In the genomic region with DNA sequence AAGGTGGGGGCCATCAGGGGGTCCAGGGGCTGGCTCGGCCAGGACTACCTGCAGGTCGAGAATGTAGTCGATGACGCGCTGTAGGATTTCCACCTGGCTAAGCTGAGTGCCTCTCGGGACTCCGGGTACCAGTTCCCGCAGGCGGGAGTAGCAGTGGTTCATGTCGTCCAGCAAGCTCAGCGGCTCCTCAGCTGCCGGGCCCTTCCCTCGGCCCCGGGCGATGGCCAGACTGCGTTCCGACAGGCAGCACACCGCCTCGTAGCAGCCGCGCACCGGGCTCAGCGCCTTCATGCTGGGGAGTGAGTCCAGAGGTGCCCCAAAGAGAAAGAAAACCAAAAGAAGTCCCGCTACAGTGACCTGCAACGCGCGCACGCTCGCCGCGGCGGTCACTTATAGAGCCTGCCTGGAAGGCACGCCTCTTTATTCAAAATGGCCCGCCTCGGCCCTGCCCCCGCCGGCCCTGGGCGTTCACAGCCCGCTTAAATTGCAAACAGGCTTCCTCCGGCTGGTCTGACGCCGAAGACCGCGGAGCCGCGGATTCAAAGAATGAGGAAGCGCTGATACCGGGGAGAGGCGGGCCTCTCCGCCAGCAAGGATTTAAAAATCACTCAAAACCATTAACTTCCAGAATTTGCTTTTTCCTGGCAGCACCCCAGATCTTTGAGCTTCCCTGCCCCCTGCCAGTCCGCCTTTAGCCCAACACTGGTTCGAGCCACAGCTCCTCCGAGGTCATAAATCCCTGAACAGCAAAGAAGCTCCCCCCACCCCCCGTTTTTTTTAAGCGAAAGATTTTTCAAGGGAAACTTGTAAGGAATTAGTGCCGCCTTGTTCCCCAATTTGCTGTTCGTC, we compare ENCODE assay signal across 8 cellular contexts. TPM values are rescaled to one million over a fixed set of nuclear protein-coding genes. Genes with fewer than 3 reads are reported as not detected.
A peak's percentile ranks its signal among the peaks of the same experiment; 100 is the strongest.
DNase-seq lines count a peak whose midpoint lies in the region; ATAC-seq and TF ChIP-seq lines count a peak whose summit lies in the region.

TSS of gene ID3 (minus strand) at position 366 of the 849 bp plus-strand sequence. CDS start at position 291, 75 bp downstream.

- peak; percentile 59 for ATAC-seq in GM21619 (IDR thresholded peaks at IDR 0.05; ENCODE audit: unreplicated experiment)
- ATAC-seq in activated T-cell treated with anti-CD3 and anti-CD28 coated beads, Interleukin-2, amount 50 U/mL, for 72 hours (replicated peaks in 1 of 2): peak; percentile 71 to 76
- ATAC-seq in naive B cell (ENCODE audit: low read depth in 2 of 2): peak; percentile 73 to 76
- ATAC-seq in stimulated activated memory B cell treated with anti-CD40 and anti-IgM and Interleukin-4, amounts not matched to agents 10 μg/mL and 1 μg/mL and 100 μg/mL, for 72 hours: peak; percentile 84

- peak in 1 of 6 experiments; percentile 9 for TF ChIP-seq CTCF in Peyer's patch (IDR thresholded peaks at IDR 0.05)
- TF ChIP-seq CTCF in esophagus squamous epithelium (IDR thresholded peaks at IDR 0.05): no peak

- H3K9me3 ChIP-seq in Peyer's patch (no peaks in the 10 kb centered on the region), esophagus squamous epithelium (no peaks in the 10 kb centered on the region)

- no peaks in the 10 kb centered on the region for H3K9me3 Mint-ChIP-seq in activated T-cell treated with anti-CD3 and anti-CD28 coated beads, Interleukin-2, amount 50 U/mL, for 72 hours
- no peaks in the 10 kb centered on the region for H3K9me3 Mint-ChIP-seq in naive B cell
- H3K9me3 Mint-ChIP-seq in stimulated activated memory B cell treated with anti-CD40 and anti-IgM and Interleukin-4, amounts not matched to agents 10 μg/mL and 1 μg/mL and 100 μg/mL, for 72 hours: no peaks in the 10 kb centered on the region

- H3K27ac ChIP-seq in Peyer's patch (peak within 1 kb of the TSS; percentile 94 to 98 (median 98)), esophagus squamous epithelium (peak within 1 kb of the TSS; percentile 88 to 93 (median 92))

- H3K4me3 ChIP-seq in Peyer's patch: peak within 1 kb of the TSS; percentile 81 to 92 (median 84)
- H3K4me3 ChIP-seq in esophagus squamous epithelium: peak within 1 kb of the TSS; percentile 63 to 82 (median 74)

- H3K27me3 Mint-ChIP-seq in activated T-cell treated with anti-CD3 and anti-CD28 coated beads, Interleukin-2, amount 50 U/mL, for 72 hours (ENCODE audit: low read depth): peaks cover 19% of the 10 kb centered on the region
- no peaks in the 10 kb centered on the region for H3K27me3 Mint-ChIP-seq in naive B cell
- no peaks in the 10 kb centered on the region for H3K27me3 Mint-ChIP-seq in stimulated activated memory B cell treated with anti-CD40 and anti-IgM and Interleukin-4, amounts not matched to agents 10 μg/mL and 1 μg/mL and 100 μg/mL, for 72 hours

- 0% methylated on average over 11 to 24 of the region's 57 CpGs for WGBS in esophagus squamous epithelium, 2 donors

- H3K4me1 ChIP-seq in Peyer's patch (peaks cover 0 to 69% (median 20%) of the 10 kb centered on the region in 4 donors), esophagus squamous epithelium (peaks cover 28 to 92% (median 67%) of the 10 kb centered on the region in 3 donors)

- peaks cover 74% of the 10 kb centered on the region for H3K4me1 Mint-ChIP-seq in activated T-cell treated with anti-CD3 and anti-CD28 coated beads, Interleukin-2, amount 50 U/mL, for 72 hours (ENCODE audit: low read depth)
- H3K4me1 Mint-ChIP-seq in naive B cell: peaks cover 67 to 82% (median 76%) of the 10 kb centered on the region in 3 donors
- peaks cover 76% of the 10 kb centered on the region for H3K4me1 Mint-ChIP-seq in stimulated activated memory B cell treated with anti-CD40 and anti-IgM and Interleukin-4, amounts not matched to agents 10 μg/mL and 1 μg/mL and 100 μg/mL, for 72 hours

- intact Hi-C loops in esophagus squamous epithelium (cut with DNase I): no loop called here

- TF ChIP-seq POLR2A in Peyer's patch (IDR thresholded peaks at IDR 0.05): peak; percentile 99 to 100
- peak in 3 of 4 donors; percentile 74 to 96 (median 96) for TF ChIP-seq POLR2A in esophagus squamous epithelium (IDR thresholded peaks at IDR 0.05)

- H3K27me3 ChIP-seq in Peyer's patch (no peaks in the 10 kb centered on the region), esophagus squamous epithelium (no peaks in the 10 kb centered on the region)

- H3K36me3 ChIP-seq in Peyer's patch: no peaks in the 10 kb centered on the region
- H3K36me3 ChIP-seq in esophagus squamous epithelium: no peaks in the 10 kb centered on the region

- H3K36me3 Mint-ChIP-seq in activated T-cell treated with anti-CD3 and anti-CD28 coated beads, Interleukin-2, amount 50 U/mL, for 72 hours (ENCODE audit: insufficient read depth in 2 of 2): peaks cover 0 to 3% of the 10 kb centered on the region in 2 donors
- H3K36me3 Mint-ChIP-seq in naive B cell: peaks cover 5 to 8% of the 10 kb centered on the region in 2 donors
- H3K36me3 Mint-ChIP-seq in stimulated activated memory B cell treated with anti-CD40 and anti-IgM and Interleukin-4, amounts not matched to agents 10 μg/mL and 1 μg/mL and 100 μg/mL, for 72 hours: peaks cover 24% of the 10 kb centered on the region

- peak within 1 kb of the TSS; percentile 70 for H3K27ac Mint-ChIP-seq in activated T-cell treated with anti-CD3 and anti-CD28 coated beads, Interleukin-2, amount 50 U/mL, for 72 hours
- H3K27ac Mint-ChIP-seq in naive B cell: peak within 1 kb of the TSS; percentile 95 to 98 (median 97)
- H3K27ac Mint-ChIP-seq in stimulated activated memory B cell treated with anti-CD40 and anti-IgM and Interleukin-4, amounts not matched to agents 10 μg/mL and 1 μg/mL and 100 μg/mL, for 72 hours: peak within 1 kb of the TSS; percentile 95

- peak within 1 kb of the TSS; percentile 93 to 96 for H3K4me3 Mint-ChIP-seq in activated T-cell treated with anti-CD3 and anti-CD28 coated beads, Interleukin-2, amount 50 U/mL, for 72 hours
- peak within 1 kb of the TSS; percentile 89 to 100 (median 96) for H3K4me3 Mint-ChIP-seq in naive B cell
- peak within 1 kb of the TSS; percentile 98 for H3K4me3 Mint-ChIP-seq in stimulated activated memory B cell treated with anti-CD40 and anti-IgM and Interleukin-4, amounts not matched to agents 10 μg/mL and 1 μg/mL and 100 μg/mL, for 72 hours

- DNase-seq in DMS53 treated with DMSO at 0.1 percent for 48 hours (lab: John Stamatoyannopoulos, UW; ENCODE audit: unreplicated experiment) (peak; percentile 96), KG1 (lab: John Stamatoyannopoulos, UW) (peak; percentile 64), Peyer's patch (peak; percentile 98 to 99 (median 99)), esophagus squamous epithelium (lab: John Stamatoyannopoulos, UW) (peak; percentile 82), naive B cell (peak; percentile 98)
- DNase-seq in activated T-cell treated with anti-CD3 and anti-CD28 coated beads, Interleukin-2, amount 50 U/mL, for 72 hours: peak; percentile 94 to 95

RNA-seq across cellular contexts. Expression of gene ID3, which starts in this region (rescaled TPM):
- total RNA-seq in Peyer's patch (100 to 1,000 TPM; 121 to 224 (median 167) TPM), esophagus squamous epithelium (10 to 100 TPM; 12.6 to 62.9 (median 37.5) TPM)
- 10 to 100 TPM; 32.3 to 37.2 TPM for total RNA-seq in activated T-cell treated with anti-CD3 and anti-CD28 coated beads, Interleukin-2, amount 50 U/mL, for 72 hours
- 10 to 100 TPM; 23.9 to 52.0 (median 31.2) TPM for polyA plus RNA-seq in naive B cell (ENCODE audit: low read depth in 6 of 6)

Comparison
In these comparisons a context has a peak if more than half of its experiments do, and no peak if none do; other contexts are left out.
1. Peak in every context shown above with its lines: DNase-seq, ATAC-seq, H3K4me3 ChIP-seq and H3K27ac ChIP-seq.